Comparison of ENCODE assay signal across 22 cellular contexts in the genomic region with DNA sequence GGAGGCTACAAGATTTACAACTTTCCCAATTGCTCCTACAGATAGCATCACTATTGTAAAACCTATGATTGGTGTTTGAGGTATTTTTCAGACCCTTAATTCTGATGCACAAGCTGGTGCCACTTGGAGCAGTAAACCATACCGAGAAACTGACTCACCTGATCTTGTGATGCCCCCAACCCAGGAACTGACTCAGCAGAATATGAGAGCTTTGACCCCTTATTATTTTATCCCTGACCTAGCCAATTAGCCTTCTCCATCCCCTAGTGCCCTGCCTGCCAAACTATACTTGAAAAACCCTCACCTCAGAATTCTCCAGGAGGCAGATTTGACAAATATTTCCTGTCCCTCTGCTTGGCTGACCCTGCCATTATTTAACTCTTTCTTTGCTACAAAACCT.
"Had no signal": no experiment of that assay in that cellular context is flagged by ENCODE, and none has a peak within 500 bp of the region (broad histone marks: within the 10 kb centered on the region; RNA-seq: fewer than 3 reads in every experiment).

No MANE protein-coding gene starts in this region.

- H3K27ac ChIP-seq: foreskin keratinocyte, hepatocyte, parathyroid adenoma, prostate gland, sigmoid colon, skin epidermis, stomach, thoracic aorta, transverse colon had no signal

- H3K4me3 Mint-ChIP-seq: dendritic cell treated with granulocyte-macrophage colony-stimulating factor and Interleukin-4, amounts not matched to agents 40 ng/mL and 50 ng/mL, for 4 days; effector memory CD8-positive, alpha-beta T cell; naive thymus-derived CD4-positive, alpha-beta T cell; nephron progenitor cell had no signal

- H3K9me3 ChIP-seq: prostate gland, sigmoid colon, stomach, thoracic aorta, transverse colon had no signal

- DNase-seq: effector memory CD8-positive, alpha-beta T cell; erythroblast; foreskin keratinocyte; head of caudate nucleus; kidney; mammary epithelial cell; naive thymus-derived CD4-positive, alpha-beta T cell; nephron progenitor cell; retina; sigmoid colon; stimulated activated CD4-positive, alpha-beta T cell treated with anti-CD3 and anti-CD28 coated beads, Interleukin-2, amount 100 ng/mL, for 24 hours; stimulated activated naive CD4-positive, alpha-beta T cell; stomach; substantia nigra; transverse colon had no signal

- H3K36me3 ChIP-seq: prostate gland, sigmoid colon, stomach, thoracic aorta, transverse colon had no signal

- H3K27me3 ChIP-seq: foreskin keratinocyte, hepatocyte, sigmoid colon, stomach, transverse colon had no signal

- ATAC-seq: effector memory CD8-positive, alpha-beta T cell; foreskin keratinocyte; left lobe of liver; naive thymus-derived CD4-positive, alpha-beta T cell had no signal

- H3K4me3 ChIP-seq: hepatocyte, prostate gland, sigmoid colon, skin epidermis, stomach, thoracic aorta, transverse colon had no signal

- H2AFZ ChIP-seq: hepatocyte, parathyroid adenoma had no signal

- H3K4me2 ChIP-seq: hepatocyte had no signal

- H3K4me1 Mint-ChIP-seq: naive thymus-derived CD4-positive, alpha-beta T cell; nephron progenitor cell had no signal

- H3K27me3 Mint-ChIP-seq: dendritic cell treated with granulocyte-macrophage colony-stimulating factor and Interleukin-4, amounts not matched to agents 40 ng/mL and 50 ng/mL, for 4 days; effector memory CD8-positive, alpha-beta T cell; naive thymus-derived CD4-positive, alpha-beta T cell had no signal

- H3K27ac Mint-ChIP-seq: dendritic cell treated with granulocyte-macrophage colony-stimulating factor and Interleukin-4, amounts not matched to agents 40 ng/mL and 50 ng/mL, for 4 days; effector memory CD8-positive, alpha-beta T cell; naive thymus-derived CD4-positive, alpha-beta T cell had no signal

- H3K4me1 ChIP-seq: foreskin keratinocyte, parathyroid adenoma, prostate gland, sigmoid colon, stomach, transverse colon had no signal

- H3K36me3 Mint-ChIP-seq: naive thymus-derived CD4-positive, alpha-beta T cell had no signal

- H3K79me2 ChIP-seq: hepatocyte, parathyroid adenoma had no signal

- H3K9ac ChIP-seq: parathyroid adenoma had no signal

- FAIRE-seq: kidney had no signal
